In genomic region chr17:48910370-48910769, GRCh38 we compare ENCODE assay signal across 1 cellular context.
TF ChIP-seq lines count a peak whose summit lies in the region.

No MANE protein-coding gene starts in this region.

TF ChIP-seq in K562, 482 proteins besides CTCF, POLR2A, EP300 and RAD21:
- TF ChIP-seq, protein P1, sequence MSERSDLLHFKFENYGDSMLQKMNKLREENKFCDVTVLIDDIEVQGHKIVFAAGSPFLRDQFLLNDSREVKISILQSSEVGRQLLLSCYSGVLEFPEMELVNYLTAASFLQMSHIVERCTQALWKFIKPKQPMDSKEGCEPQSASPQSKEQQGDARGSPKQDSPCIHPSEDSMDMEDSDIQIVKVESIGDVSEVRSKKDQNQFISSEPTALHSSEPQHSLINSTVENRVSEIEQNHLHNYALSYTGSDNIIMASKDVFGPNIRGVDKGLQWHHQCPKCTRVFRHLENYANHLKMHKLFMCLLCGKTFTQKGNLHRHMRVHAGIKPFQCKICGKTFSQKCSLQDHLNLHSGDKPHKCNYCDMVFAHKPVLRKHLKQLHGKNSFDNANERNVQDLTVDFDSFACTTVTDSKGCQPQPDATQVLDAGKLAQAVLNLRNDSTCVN (CRISPR knock-in tag; IDR thresholded peaks at IDR 0.05): no peak
- no peak for TF ChIP-seq ZNF316 (IDR thresholded peaks at IDR 0.05)
TF ChIP-seq in K562: peak in this region for 0.
